8 cellular contexts compared by ENCODE assay signal in genomic region chr19:1567116-1567847, GRCh38. TPM values are rescaled to one million over a fixed set of nuclear protein-coding genes. Genes with fewer than 3 reads are reported as not detected.
DNase-seq lines count a peak whose midpoint lies in the region; ATAC-seq, FAIRE-seq and TF ChIP-seq lines count a peak whose summit lies in the region.

No MANE protein-coding gene starts in this region.

- no peaks in the 10 kb centered on the region for H3K9me2 ChIP-seq in Loucy (replicated peaks; ENCODE audit: low read depth, low read length)

- peaks cover 7% of the 10 kb centered on the region for H4K20me1 ChIP-seq in Loucy (ENCODE audit: insufficient read depth, low read length, poor library complexity, severe bottlenecking)

- H3K36me3 ChIP-seq in BE2C (peaks cover 35% of the 10 kb centered on the region), Loucy (ENCODE audit: insufficient read depth, low read length) (no peaks in the 10 kb centered on the region), duodenal mucosa (ENCODE audit: control insufficient read depth in 1 of 2, insufficient read depth in 2 of 2, low read length in 2 of 2) (no peaks in the 10 kb centered on the region)

- no peak for FAIRE-seq in HTR-8/SVneo (lab: Jason Lieb, UNC)

- no peak for TF ChIP-seq CTCF in BE2C (IDR thresholded peaks at IDR 0.05; ENCODE audit: low read depth, low read length)
- TF ChIP-seq CTCF in Loucy (conservative IDR thresholded peaks at IDR 0.05; ENCODE audit: low read length): no peak

- peaks cover 36% of the 10 kb centered on the region for H3K79me2 ChIP-seq in Loucy (ENCODE audit: insufficient read depth, low read length)

- H3K4me3 ChIP-seq in BE2C (ENCODE audit: low read depth, low read length) (peak overlapping the region; percentile 83), Loucy (ENCODE audit: low read length, poor library complexity, severe bottlenecking) (peak overlapping the region; percentile 43), duodenal mucosa (ENCODE audit: low read depth in 1 of 2, low read length in 2 of 2) (peak overlapping the region; percentile 52 to 67)

- H2AFZ ChIP-seq in Loucy (ENCODE audit: low read length): no peak overlapping the region

- H3F3A ChIP-seq in Loucy (ENCODE audit: low read depth): no peaks in the 10 kb centered on the region

- H3K9ac ChIP-seq in Loucy (ENCODE audit: low read depth, low read length, poor library complexity, severe bottlenecking): no peak overlapping the region
- H3K9ac ChIP-seq in duodenal mucosa (ENCODE audit: low read depth in 1 of 2, low read length in 2 of 2): peak overlapping the region in 1 of 2 donors; percentile 57

- H3K27me3 ChIP-seq in BE2C: no peaks in the 10 kb centered on the region
- H3K27me3 ChIP-seq in Loucy (ENCODE audit: insufficient read depth, low read length, poor library complexity, severe bottlenecking): no peaks in the 10 kb centered on the region
- no peaks in the 10 kb centered on the region for H3K27me3 ChIP-seq in duodenal mucosa (ENCODE audit: control insufficient read depth in 1 of 2, insufficient read depth in 2 of 2, low read length in 2 of 2)

- H3K27ac ChIP-seq in duodenal mucosa (ENCODE audit: low read depth, low read length): no peak overlapping the region

- no peaks in the 10 kb centered on the region for H3K4me1 ChIP-seq in BE2C
- peaks cover 10% of the 10 kb centered on the region for H3K4me1 ChIP-seq in Loucy (ENCODE audit: insufficient read depth, low read length, poor library complexity, severe bottlenecking)
- H3K4me1 ChIP-seq in duodenal mucosa (ENCODE audit: control insufficient read depth in 1 of 2, insufficient read depth in 2 of 2, low read length in 2 of 2): peaks cover 0 to 4% of the 10 kb centered on the region in 2 donors

- no peak for ATAC-seq in GM21526 (IDR thresholded peaks at IDR 0.05; ENCODE audit: low FRiP score, unreplicated experiment)

- H3K9me3 ChIP-seq in BE2C (peaks cover 7% of the 10 kb centered on the region), Loucy (ENCODE audit: insufficient read depth, low read depth, low read length) (no peaks in the 10 kb centered on the region), duodenal mucosa (ENCODE audit: control insufficient read depth in 1 of 2, low read length in 2 of 2) (no peaks in the 10 kb centered on the region)

- peak; percentile 51 for DNase-seq in BE2C
- DNase-seq in midbrain (lab: John Stamatoyannopoulos, UW): peak; percentile 31
- no peak for DNase-seq in HTR-8/SVneo (ENCODE audit: insufficient read length, low spot score)
- DNase-seq in DMS153 (lab: John Stamatoyannopoulos, UW): no peak
- no peak for DNase-seq in Ammon's horn (ENCODE audit: low spot score)

- no peak overlapping the region for H3K4me2 ChIP-seq in Loucy (ENCODE audit: low read depth, low read length, poor library complexity, severe bottlenecking)

RNA-seq across cellular contexts. Expression of gene MEX3D, which starts 0.8 kb away (rescaled TPM):
- polyA plus RNA-seq in BE2C (2012; ENCODE audit: insufficient read depth, insufficient read length, low read depth): 27.1 TPM

RNA-seq across cellular contexts. Expression of gene MBD3, which starts 25.4 kb away (rescaled TPM):
- polyA plus RNA-seq in BE2C (2012; ENCODE audit: insufficient read depth, insufficient read length, low read depth): 84.3 TPM

RNA-seq across cellular contexts. Expression of gene UQCR11, which starts 38.0 kb away (rescaled TPM):
- polyA plus RNA-seq in BE2C (2012; ENCODE audit: insufficient read depth, insufficient read length, low read depth): 445 TPM

RNA-seq across cellular contexts. Expression of gene PLK5, which starts 43.4 kb away (rescaled TPM):
- not detected for polyA plus RNA-seq in BE2C (2012; ENCODE audit: insufficient read depth, insufficient read length, low read depth)

RNA-seq across cellular contexts. Expression of gene ADAMTSL5, which starts 54.5 kb away (rescaled TPM):
- not detected for polyA plus RNA-seq in BE2C (2012; ENCODE audit: insufficient read depth, insufficient read length, low read depth)

Comparison
In these comparisons a context has a peak if more than half of its experiments do, and no peak if none do; other contexts are left out.
1. DNase-seq: peak in BE2C (single experiment) and midbrain (single experiment); none in HTR-8/SVneo (single experiment), DMS153 (single experiment) and Ammon's horn (single experiment).
2. Peak in every context shown above with its lines, with median percentiles within 50 percentile points of each other: H3K4me3 ChIP-seq.